Comparison of ENCODE assay signal across 25 cellular contexts in the genomic region with DNA sequence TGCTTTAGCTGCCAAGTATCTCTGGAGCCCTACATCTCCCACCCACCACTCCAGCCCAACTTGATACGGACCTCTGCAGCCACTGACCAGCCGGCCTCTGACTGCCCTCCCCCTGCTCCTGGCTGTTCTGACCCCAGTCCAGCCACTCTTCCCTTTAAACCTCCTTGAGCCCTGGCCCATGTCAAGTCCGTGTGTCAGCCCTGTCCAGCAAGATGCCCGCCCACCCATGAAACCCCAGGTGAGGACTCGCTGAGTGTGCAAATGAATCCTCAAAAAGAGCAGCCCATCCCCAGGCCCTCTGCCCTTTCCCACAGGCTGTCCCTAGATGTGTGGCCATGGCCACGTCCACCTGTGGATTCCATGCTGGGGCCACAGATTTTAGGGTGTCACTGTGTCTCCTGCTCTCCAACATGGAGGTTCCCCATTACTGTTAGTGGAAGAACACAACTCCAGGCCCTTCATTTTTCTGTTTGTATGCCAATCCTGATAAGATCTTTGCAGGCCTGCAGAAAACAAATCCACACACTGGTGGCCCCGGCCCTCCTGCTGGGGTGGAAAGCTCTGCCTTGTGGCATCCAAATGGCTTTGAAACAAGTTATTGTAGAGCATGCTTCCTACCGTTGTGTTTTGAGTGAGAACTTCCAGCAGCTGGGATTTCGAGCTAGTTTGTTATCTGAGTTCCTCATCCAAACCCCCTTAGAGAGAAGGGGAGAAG. TPM values are rescaled to one million over a fixed set of nuclear protein-coding genes. Genes with fewer than 3 reads are reported as not detected.
A peak's percentile ranks its signal among the peaks of the same experiment; 100 is the strongest.
DNase-seq lines count a peak whose midpoint lies in the region; ATAC-seq and TF ChIP-seq lines count a peak whose summit lies in the region.
"Had no signal": no experiment of that assay in that cellular context is flagged by ENCODE, and none has a peak within 500 bp of the region (broad histone marks: within the 10 kb centered on the region; RNA-seq: fewer than 3 reads in every experiment).

No MANE protein-coding gene starts in this region.

- peaks cover 25 to 94% (median 79%) of the 10 kb centered on the region in 9 donors for H3K4me1 ChIP-seq in heart right ventricle
- peaks cover 68% of the 10 kb centered on the region for H3K4me1 ChIP-seq in Karpas-422 (ENCODE audit: low read length)
- H3K4me1 ChIP-seq in right cardiac atrium (ENCODE audit: control insufficient read depth, insufficient read depth, low read length), result peaks cover 35% of the 10 kb centered on the region
- H3K4me1 ChIP-seq in tibial artery, result peaks cover 0 to 72% (median 51%) of the 10 kb centered on the region in 4 donors

- peak overlapping the region in 8 of 10 donors; percentile 1 to 93 (median 85) for H3K27ac ChIP-seq in heart right ventricle
- H3K27ac ChIP-seq in Karpas-422 (ENCODE audit: low read length), result peak overlapping the region; percentile 93
- H3K27ac ChIP-seq in right cardiac atrium (ENCODE audit: low read length), result peak overlapping the region; percentile 87
- H3K27ac ChIP-seq in tibial artery, result peak overlapping the region; percentile 75
- H3K27ac ChIP-seq: brain microvascular endothelial cell, ovary, SK-N-MC had no signal

- H4K20me1 ChIP-seq in Karpas-422 (ENCODE audit: insufficient read depth, low read depth, low read length), result no peaks in the 10 kb centered on the region

- H3K9me3 ChIP-seq in heart right ventricle, result no peaks in the 10 kb centered on the region
- H3K9me3 ChIP-seq in Karpas-422 (ENCODE audit: low read length), result no peaks in the 10 kb centered on the region
- H3K9me3 ChIP-seq in right cardiac atrium (ENCODE audit: control insufficient read depth, low read length), result no peaks in the 10 kb centered on the region
- H3K9me3 ChIP-seq in tibial artery, result no peaks in the 10 kb centered on the region
- H3K9me3 ChIP-seq: ovary had no signal

- no peak overlapping the region for H2AFZ ChIP-seq in Karpas-422 (ENCODE audit: low read length)

- peaks cover 25% of the 10 kb centered on the region for H3K79me2 ChIP-seq in Karpas-422 (ENCODE audit: low read length)

- no peaks in the 10 kb centered on the region for H3K9me2 ChIP-seq in Karpas-422 (replicated peaks; ENCODE audit: insufficient read depth, low read length)

- no peaks in the 10 kb centered on the region for H3K27me3 ChIP-seq in heart right ventricle
- no peaks in the 10 kb centered on the region for H3K27me3 ChIP-seq in Karpas-422 (ENCODE audit: low read length)
- H3K27me3 ChIP-seq in right cardiac atrium (ENCODE audit: control insufficient read depth, insufficient read depth), result no peaks in the 10 kb centered on the region
- no peaks in the 10 kb centered on the region for H3K27me3 ChIP-seq in tibial artery
- H3K27me3 ChIP-seq: brain microvascular endothelial cell, ovary had no signal

- intact Hi-C loops in heart right ventricle (cut with DNase I) (loop anchor here in 1 of 10 donors (10.0 kb wide), 1 partner anchor 80 kb away; no protein-coding TSS in a partner anchor), cardiac septum (cut with DNase I) (loop anchor here (5.0 kb wide), 1 partner anchor 47 kb away; no protein-coding TSS in a partner anchor), right cardiac atrium (cut with DNase I) (no loop called here), tibial artery (cut with DNase I; ENCODE audit: low total_unique reads) (no loop called here)

- H3K4me3 ChIP-seq in heart right ventricle (no peak overlapping the region), Karpas-422 (ENCODE audit: low read length) (no peak overlapping the region), right cardiac atrium (ENCODE audit: low read length) (no peak overlapping the region), tibial artery (no peak overlapping the region)
- H3K4me3 ChIP-seq: ovary, SK-N-MC had no signal

- no peak overlapping the region for H3K9ac ChIP-seq in Karpas-422 (ENCODE audit: low read length)

- 76 to 78% methylated on average over 9 of the region's 9 CpGs for WGBS in heart right ventricle, 2 donors
- WGBS in right cardiac atrium, result 69% methylated on average over 9 of the region's 9 CpGs

- DNase-seq in heart right ventricle, result no peak
- DNase-seq in cardiac septum (ENCODE audit: low spot score), result no peak
- no peak for DNase-seq in Karpas-422
- no peak for DNase-seq in right cardiac atrium
- DNase-seq in tibial artery, result peak in 1 of 2 donors; percentile 50
- no peak for DNase-seq in NCI-H1048 (lab: John Stamatoyannopoulos, UW)
- no peak for DNase-seq in hippocampal formation (lab: John Stamatoyannopoulos, UW)
- no peak for DNase-seq in HuH-7 (ENCODE audit: low spot score)
- DNase-seq: ACHN; activated CD4-positive, alpha-beta T cell treated with anti-CD3 and anti-CD28 coated beads for 4 hours; activated T-cell treated with anti-CD3 and anti-CD28 coated beads, Interleukin-2, amount 50 U/mL, for 1 hour; brain microvascular endothelial cell; effector CD8-positive, alpha-beta T cell; KG1; left colon; naive B cell; NCI-H1417 treated with DMSO at 0.1 percent for 48 hours; NCI-H446 treated with DMSO at 0.1 percent for 48 hours; ovary; RPMI8226; small intestine; stimulated activated CD4-positive, alpha-beta T cell treated with anti-CD3 and anti-CD28 coated beads, Interleukin-1b, Interleukin-23, amount 100 ng/mL, for 48 hours; T-helper 17 cell had no signal

- H3K36me3 ChIP-seq in heart right ventricle (peaks cover 0 to 25% (median 0%) of the 10 kb centered on the region in 9 donors), Karpas-422 (ENCODE audit: insufficient read depth, low read length) (peaks cover 16% of the 10 kb centered on the region; the same call in 1 of the 2 replicates), tibial artery (peaks cover 0 to 16% (median 0%) of the 10 kb centered on the region in 3 donors)
- H3K36me3 ChIP-seq: ovary had no signal

- TF ChIP-seq CTCF in heart right ventricle (IDR thresholded peaks at IDR 0.05) (no peak), tibial artery (IDR thresholded peaks at IDR 0.05) (no peak)

- H3K4me2 ChIP-seq in Karpas-422 (ENCODE audit: low read depth, low read length, poor library complexity, severe bottlenecking), result peak overlapping the region; percentile 16

- ATAC-seq in heart right ventricle, result no peak
- ATAC-seq in right cardiac atrium, result no peak
- ATAC-seq: left colon, T-helper 17 cell had no signal

RNA-seq across cellular contexts. Expression of a gene that starts 22.7 kb away (rescaled TPM):
- total RNA-seq in heart right ventricle (1 to 10 TPM; 1.5 to 9.7 (median 3.8) TPM), cardiac septum (5.3 TPM), right cardiac atrium (1 to 10 TPM; 3.7 to 5.6 (median 4.8) TPM)
- polyA plus RNA-seq in heart right ventricle (1 to 10 TPM; 4.9 to 6.1 TPM), right cardiac atrium (6.6 TPM)
- 65.9 and 86.7 TPM in 2 replicates for total RNA-seq in Karpas-422 (2014; rRNA removed; shearing (Covaris generic); ENCODE audit: low replicate concordance)
- total RNA-seq: epithelial cell of proximal tubule had no signal
